ENCODE assay signal across 8 cellular contexts in the genomic region with DNA sequence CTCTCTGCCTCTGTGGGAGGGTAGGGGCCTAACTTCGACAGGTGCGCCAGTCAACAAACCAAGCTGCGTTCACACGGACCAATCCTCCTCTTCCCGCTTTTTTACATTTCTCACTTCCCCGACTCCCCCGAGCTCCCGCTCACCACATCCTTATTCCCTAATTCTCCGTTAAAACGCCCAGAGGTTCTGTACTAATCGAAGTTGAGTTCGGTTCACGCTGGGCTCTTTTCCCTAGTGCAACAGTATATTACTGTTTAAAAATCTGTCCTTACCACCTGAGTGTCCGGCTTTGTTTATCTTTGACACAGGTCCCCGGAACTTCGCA. TPM values are rescaled to one million over a fixed set of nuclear protein-coding genes. Genes with fewer than 3 reads are reported as not detected.
DNase-seq lines count a peak whose midpoint lies in the region; ATAC-seq and TF ChIP-seq lines count a peak whose summit lies in the region.

No MANE protein-coding gene starts in this region.

- peaks cover 3% of the 10 kb centered on the region for H3K36me3 ChIP-seq in right atrium auricular region

- peaks cover 47% of the 10 kb centered on the region for H3K36me3 Mint-ChIP-seq in activated T-helper 17 cell treated with anti-CD3 and anti-CD28 coated beads, Interleukin-2, amount 50 U/mL, for 72 hours (ENCODE audit: low read depth)

- no peaks in the 10 kb centered on the region for H3K9me3 ChIP-seq in right atrium auricular region

- peak overlapping the region; percentile 68 to 75 for H3K27ac ChIP-seq in right atrium auricular region

- in situ Hi-C loops in ACHN (cut with HindIII; ENCODE audit: low pct_ligation_motif_present, low pct_unique_long_range_greater_than_20kb, low sequenced_read_pairs), result no loop called here

- peak overlapping the region; percentile 94 for H3K4me3 Mint-ChIP-seq in activated T-helper 17 cell treated with anti-CD3 and anti-CD28 coated beads, Interleukin-2, amount 50 U/mL, for 72 hours

- peak; percentile 19 for DNase-seq in ACHN
- peak; percentile 57 for DNase-seq in NAMALWA (ENCODE audit: low spot score)
- no peak for DNase-seq in right atrium auricular region (ENCODE audit: low spot score)
- DNase-seq in skeletal muscle cell (ENCODE audit: low read depth), result no peak
- DNase-seq in DMS114 treated with DMSO at 0.1 percent for 48 hours (lab: John Stamatoyannopoulos, UW; ENCODE audit: unreplicated experiment), result no peak

- H3K27me3 ChIP-seq in right atrium auricular region, result no peaks in the 10 kb centered on the region

- peaks cover 0 to 44% of the 10 kb centered on the region in 2 donors for H3K4me1 ChIP-seq in right atrium auricular region

- peak overlapping the region; percentile 84 for H3K4me3 ChIP-seq in GM12875 (ENCODE audit: low read depth, low read length)
- peak overlapping the region; percentile 79 to 82 for H3K4me3 ChIP-seq in right atrium auricular region
- H3K4me3 ChIP-seq in skeletal muscle cell (ENCODE audit: low read depth, low read length), result peak overlapping the region; percentile 88

- peak overlapping the region; percentile 90 for H3K27ac Mint-ChIP-seq in activated T-helper 17 cell treated with anti-CD3 and anti-CD28 coated beads, Interleukin-2, amount 50 U/mL, for 72 hours

- no peak for TF ChIP-seq CTCF in GM12875 (IDR thresholded peaks at IDR 0.05; ENCODE audit: borderline replicate concordance, insufficient read depth, low read depth, low read length)
- no peak for TF ChIP-seq CTCF in right atrium auricular region (IDR thresholded peaks at IDR 0.05)

- H3K9me3 Mint-ChIP-seq in activated T-helper 17 cell treated with anti-CD3 and anti-CD28 coated beads, Interleukin-2, amount 50 U/mL, for 72 hours, result no peaks in the 10 kb centered on the region

- H3K4me1 Mint-ChIP-seq in activated T-helper 17 cell treated with anti-CD3 and anti-CD28 coated beads, Interleukin-2, amount 50 U/mL, for 72 hours, result peaks cover 12% of the 10 kb centered on the region

- ATAC-seq in activated T-helper 17 cell treated with anti-CD3 and anti-CD28 coated beads, Interleukin-2, amount 50 U/mL, for 72 hours (replicated peaks), result no peak
- ATAC-seq in HG03159 (IDR thresholded peaks at IDR 0.05; ENCODE audit: unreplicated experiment), result no peak

- H3K27me3 Mint-ChIP-seq in activated T-helper 17 cell treated with anti-CD3 and anti-CD28 coated beads, Interleukin-2, amount 50 U/mL, for 72 hours, result no peaks in the 10 kb centered on the region

RNA-seq across cellular contexts. Expression of gene POLR2D, which starts 0.5 kb away (rescaled TPM):
- 10 to 100 TPM; 55.5 to 76.2 TPM for total RNA-seq in activated T-helper 17 cell treated with anti-CD3 and anti-CD28 coated beads, Interleukin-2, amount 50 U/mL, for 72 hours
- 10 to 100 TPM in 1 of 2 donors, 1 to 10 TPM in 1; 8.6 to 11.7 TPM for total RNA-seq in right atrium auricular region

RNA-seq across cellular contexts. Expression of gene AMMECR1L, which starts 28.3 kb away (rescaled TPM):
- total RNA-seq in activated T-helper 17 cell treated with anti-CD3 and anti-CD28 coated beads, Interleukin-2, amount 50 U/mL, for 72 hours, result 10 to 100 TPM; 13.8 to 17.6 TPM
- 1 to 10 TPM; 7.4 to 10.0 TPM for total RNA-seq in right atrium auricular region

RNA-seq across cellular contexts. Expression of gene WDR33, which starts 46.5 kb away (rescaled TPM):
- 10 to 100 TPM; 72.6 to 80.3 TPM for total RNA-seq in activated T-helper 17 cell treated with anti-CD3 and anti-CD28 coated beads, Interleukin-2, amount 50 U/mL, for 72 hours
- 10 to 100 TPM; 16.1 to 16.8 TPM for total RNA-seq in right atrium auricular region

Comparison
In these comparisons a context has a peak if more than half of its experiments do, and no peak if none do; other contexts are left out.
1. DNase-seq: peak in ACHN (single experiment) and NAMALWA (single experiment); none in right atrium auricular region (single experiment), skeletal muscle cell (single experiment) and DMS114 treated with DMSO at 0.1 percent for 48 hours (single experiment).
2. RNA of gene POLR2D, which starts 0.5 kb away (total RNA-seq): 55.5 to 76.2 TPM in activated T-helper 17 cell treated with anti-CD3 and anti-CD28 coated beads, Interleukin-2, amount 50 U/mL, for 72 hours; 8.6 to 11.7 TPM in right atrium auricular region; every median in the first group is over 4 times any median in the second.
3. RNA of gene WDR33, which starts 46.5 kb away (total RNA-seq): 72.6 to 80.3 TPM in activated T-helper 17 cell treated with anti-CD3 and anti-CD28 coated beads, Interleukin-2, amount 50 U/mL, for 72 hours; 16.1 to 16.8 TPM in right atrium auricular region; every median in the first group is over 4 times any median in the second.
4. Peak in every context shown above with its lines, with median percentiles within 50 percentile points of each other: H3K4me3 ChIP-seq.